ENCODE assay signal across 6 cellular contexts in genomic region chr12:6849976-6850560, GRCh38. TPM values are rescaled to one million over a fixed set of nuclear protein-coding genes. Genes with fewer than 3 reads are reported as not detected.
A peak's percentile ranks its signal among the peaks of the same experiment; 100 is the strongest.
DNase-seq lines count a peak whose midpoint lies in the region; ATAC-seq and TF ChIP-seq lines count a peak whose summit lies in the region.

No MANE protein-coding gene starts in this region.

- peaks cover 11% of the 10 kb centered on the region for H3K4me1 ChIP-seq in HEK293 (ENCODE audit: control insufficient read depth, insufficient read depth, low read length)

- intact Hi-C loops in activated T-helper 1 cell treated with anti-CD3 and anti-CD28 coated beads, Interleukin-12 subunit alpha, Interleukin-12 subunit beta, Interleukin-2, Interleukin-4 antibody, amounts not matched to agents 30 ng/mL and 10 ng/mL and 1 ng/mL, durations not matched to agents 14 hours and 24 hours and 36 hours (cut with micrococcal nuclease): loop anchor here (5.0 kb wide), 1 partner anchor 257 kb away; the partner anchor contains the start of gene C1RL

- POLR2A ChIA-PET in HEK293 (lab: Yijun Ruan, JAX): interaction anchor here (0.7 to 2.7 kb wide), 4 partner anchors 10 to 315 kb away, joined by 3 to 27 read pairs (median 14); partner anchors contain the start of genes GAPDH, GNB3, MLF2 and SPSB2

- H3K27ac Mint-ChIP-seq in activated T-helper 1 cell treated with anti-CD3 and anti-CD28 coated beads, Interleukin-12 subunit alpha, Interleukin-12 subunit beta, Interleukin-2, Interleukin-4 antibody, amounts not matched to agents 30 ng/mL and 10 ng/mL and 1 ng/mL, durations not matched to agents 14 hours and 24 hours and 36 hours: peak overlapping the region; percentile 57
- peak overlapping the region in 1 of 3 experiments; percentile 34 for H3K27ac Mint-ChIP-seq in nephron

- peaks cover 50% of the 10 kb centered on the region for H3K4me1 Mint-ChIP-seq in activated T-helper 1 cell treated with anti-CD3 and anti-CD28 coated beads, Interleukin-12 subunit alpha, Interleukin-12 subunit beta, Interleukin-2, Interleukin-4 antibody, amounts not matched to agents 30 ng/mL and 10 ng/mL and 1 ng/mL, durations not matched to agents 14 hours and 24 hours and 36 hours (ENCODE audit: low read depth)
- H3K4me1 Mint-ChIP-seq in nephron: peaks cover 44% of the 10 kb centered on the region

- no peak for TF ChIP-seq CTCF in HEK293 (tag by site-specific recombination; IDR thresholded peaks at IDR 0.05)
- no peak for TF ChIP-seq CTCF in nephron (IDR thresholded peaks at IDR 0.05; ENCODE audit: unreplicated experiment in 3 of 3)

- H3K9me3 ChIP-seq in HEK293 (ENCODE audit: control insufficient read depth, insufficient read depth, low read depth, low read length): no peaks in the 10 kb centered on the region

- no peak for DNase-seq in activated T-helper 1 cell treated with anti-CD3 and anti-CD28 coated beads, Interleukin-12 subunit alpha, Interleukin-12 subunit beta, Interleukin-2, Interleukin-4 antibody, amounts not matched to agents 30 ng/mL and 10 ng/mL and 1 ng/mL, durations not matched to agents 14 hours and 24 hours and 36 hours (ENCODE audit: low spot score)
- DNase-seq in NCI-H82 treated with DMSO at 0.1 percent for 48 hours (lab: John Stamatoyannopoulos, UW; ENCODE audit: unreplicated experiment) (no peak), cerebellum (ENCODE audit: low spot score) (no peak)

- peak overlapping the region; percentile 58; the same call in 1 of the 2 replicates for H3K27ac ChIP-seq in HEK293 (ENCODE audit: extremely low read depth, low read depth, low read length)

- H3K4me3 Mint-ChIP-seq in activated T-helper 1 cell treated with anti-CD3 and anti-CD28 coated beads, Interleukin-12 subunit alpha, Interleukin-12 subunit beta, Interleukin-2, Interleukin-4 antibody, amounts not matched to agents 30 ng/mL and 10 ng/mL and 1 ng/mL, durations not matched to agents 14 hours and 24 hours and 36 hours: peak overlapping the region; percentile 91
- peak overlapping the region; percentile 87 to 91 (median 91) for H3K4me3 Mint-ChIP-seq in nephron

- peaks cover 2% of the 10 kb centered on the region for H3K27me3 Mint-ChIP-seq in activated T-helper 1 cell treated with anti-CD3 and anti-CD28 coated beads, Interleukin-12 subunit alpha, Interleukin-12 subunit beta, Interleukin-2, Interleukin-4 antibody, amounts not matched to agents 30 ng/mL and 10 ng/mL and 1 ng/mL, durations not matched to agents 14 hours and 24 hours and 36 hours (ENCODE audit: insufficient read depth)
- H3K27me3 Mint-ChIP-seq in nephron (ENCODE audit: low read depth): no peaks in the 10 kb centered on the region

- CTCF ChIA-PET in HEK293 (lab: Yijun Ruan, JAX): interaction anchor here (2.2 to 8.4 kb wide), 3 partner anchors 16 to 24 kb away, joined by 11 to 75 read pairs (median 71); partner anchors contain the start of gene SPSB2

- peaks cover 25% of the 10 kb centered on the region for H3K36me3 Mint-ChIP-seq in activated T-helper 1 cell treated with anti-CD3 and anti-CD28 coated beads, Interleukin-12 subunit alpha, Interleukin-12 subunit beta, Interleukin-2, Interleukin-4 antibody, amounts not matched to agents 30 ng/mL and 10 ng/mL and 1 ng/mL, durations not matched to agents 14 hours and 24 hours and 36 hours (ENCODE audit: low read depth)
- peaks cover 36% of the 10 kb centered on the region for H3K36me3 Mint-ChIP-seq in nephron (ENCODE audit: low read depth)

- H3K36me3 ChIP-seq in HEK293 (ENCODE audit: control insufficient read depth in 2 of 2, insufficient read depth in 1 of 2, low read length in 2 of 2): peaks cover 22 to 66% of the 10 kb centered on the region in 2 experiments

- no peak for ATAC-seq in HG02884 (IDR thresholded peaks at IDR 0.05; ENCODE audit: unreplicated experiment)

- H3K9me3 Mint-ChIP-seq in activated T-helper 1 cell treated with anti-CD3 and anti-CD28 coated beads, Interleukin-12 subunit alpha, Interleukin-12 subunit beta, Interleukin-2, Interleukin-4 antibody, amounts not matched to agents 30 ng/mL and 10 ng/mL and 1 ng/mL, durations not matched to agents 14 hours and 24 hours and 36 hours: no peaks in the 10 kb centered on the region
- H3K9me3 Mint-ChIP-seq in nephron: no peaks in the 10 kb centered on the region

- peak overlapping the region; percentile 76 for H3K4me3 ChIP-seq in HEK293 (ENCODE audit: low read depth, low read length)

TF ChIP-seq in HEK293, 187 proteins besides CTCF, POLR2A, EP300 and RAD21:
- TF ChIP-seq ZFP69B (tag by site-specific recombination; IDR thresholded peaks at IDR 0.05) (peak; percentile 51), ZBTB17 (tag by site-specific recombination; IDR thresholded peaks at IDR 0.05) (0 out of 2 replicates have a peak, but pooled peaks have one; percentile 39), ZNF791 (tag by site-specific recombination; IDR thresholded peaks at IDR 0.05) (no peak), ZNF366 (tag by site-specific recombination; conservative IDR thresholded peaks at IDR 0.05) (no peak), ATF2 (tag by site-specific recombination; IDR thresholded peaks at IDR 0.05; ENCODE audit: low read depth) (no peak), ZSCAN4 (tag by site-specific recombination; IDR thresholded peaks at IDR 0.05) (peak; percentile 69), PRDM1 (tag by site-specific recombination; IDR thresholded peaks at IDR 0.05) (peak; percentile 61), ZNF692 (tag by site-specific recombination; IDR thresholded peaks at IDR 0.05) (peak; percentile 90)
TF ChIP-seq in HEK293: peak in this region for 5.

RNA-seq across cellular contexts. Expression of gene CDCA3, which starts 1.0 kb away (rescaled TPM):
- total RNA-seq in activated T-helper 1 cell treated with anti-CD3 and anti-CD28 coated beads, Interleukin-12 subunit alpha, Interleukin-12 subunit beta, Interleukin-2, Interleukin-4 antibody, amounts not matched to agents 30 ng/mL and 10 ng/mL and 1 ng/mL, durations not matched to agents 14 hours and 24 hours and 36 hours: 27.2 and 32.5 TPM in 2 replicates
- total RNA-seq in cerebellum: 10.2 TPM

RNA-seq across cellular contexts. Expression of gene USP5, which starts 1.9 kb away (rescaled TPM):
- total RNA-seq in activated T-helper 1 cell treated with anti-CD3 and anti-CD28 coated beads, Interleukin-12 subunit alpha, Interleukin-12 subunit beta, Interleukin-2, Interleukin-4 antibody, amounts not matched to agents 30 ng/mL and 10 ng/mL and 1 ng/mL, durations not matched to agents 14 hours and 24 hours and 36 hours: 116 and 127 TPM in 2 replicates
- total RNA-seq in cerebellum: 45.4 TPM

RNA-seq across cellular contexts. Expression of gene GNB3, which starts 9.3 kb away (rescaled TPM):
- 1.6 and 1.7 TPM in 2 replicates for total RNA-seq in activated T-helper 1 cell treated with anti-CD3 and anti-CD28 coated beads, Interleukin-12 subunit alpha, Interleukin-12 subunit beta, Interleukin-2, Interleukin-4 antibody, amounts not matched to agents 30 ng/mL and 10 ng/mL and 1 ng/mL, durations not matched to agents 14 hours and 24 hours and 36 hours
- total RNA-seq in cerebellum: 5.5 TPM

RNA-seq across cellular contexts. Expression of gene TPI1, which starts 17.3 kb away (rescaled TPM):
- 1,427 and 1,438 TPM in 2 replicates for total RNA-seq in activated T-helper 1 cell treated with anti-CD3 and anti-CD28 coated beads, Interleukin-12 subunit alpha, Interleukin-12 subunit beta, Interleukin-2, Interleukin-4 antibody, amounts not matched to agents 30 ng/mL and 10 ng/mL and 1 ng/mL, durations not matched to agents 14 hours and 24 hours and 36 hours
- 270 TPM for total RNA-seq in cerebellum

RNA-seq across cellular contexts. Expression of gene P3H3, which starts 21.9 kb away (rescaled TPM):
- 3.5 and 4.0 TPM in 2 replicates for total RNA-seq in activated T-helper 1 cell treated with anti-CD3 and anti-CD28 coated beads, Interleukin-12 subunit alpha, Interleukin-12 subunit beta, Interleukin-2, Interleukin-4 antibody, amounts not matched to agents 30 ng/mL and 10 ng/mL and 1 ng/mL, durations not matched to agents 14 hours and 24 hours and 36 hours
- total RNA-seq in cerebellum: 25.0 TPM
